8 cellular contexts compared by ENCODE assay signal in the genomic region with DNA sequence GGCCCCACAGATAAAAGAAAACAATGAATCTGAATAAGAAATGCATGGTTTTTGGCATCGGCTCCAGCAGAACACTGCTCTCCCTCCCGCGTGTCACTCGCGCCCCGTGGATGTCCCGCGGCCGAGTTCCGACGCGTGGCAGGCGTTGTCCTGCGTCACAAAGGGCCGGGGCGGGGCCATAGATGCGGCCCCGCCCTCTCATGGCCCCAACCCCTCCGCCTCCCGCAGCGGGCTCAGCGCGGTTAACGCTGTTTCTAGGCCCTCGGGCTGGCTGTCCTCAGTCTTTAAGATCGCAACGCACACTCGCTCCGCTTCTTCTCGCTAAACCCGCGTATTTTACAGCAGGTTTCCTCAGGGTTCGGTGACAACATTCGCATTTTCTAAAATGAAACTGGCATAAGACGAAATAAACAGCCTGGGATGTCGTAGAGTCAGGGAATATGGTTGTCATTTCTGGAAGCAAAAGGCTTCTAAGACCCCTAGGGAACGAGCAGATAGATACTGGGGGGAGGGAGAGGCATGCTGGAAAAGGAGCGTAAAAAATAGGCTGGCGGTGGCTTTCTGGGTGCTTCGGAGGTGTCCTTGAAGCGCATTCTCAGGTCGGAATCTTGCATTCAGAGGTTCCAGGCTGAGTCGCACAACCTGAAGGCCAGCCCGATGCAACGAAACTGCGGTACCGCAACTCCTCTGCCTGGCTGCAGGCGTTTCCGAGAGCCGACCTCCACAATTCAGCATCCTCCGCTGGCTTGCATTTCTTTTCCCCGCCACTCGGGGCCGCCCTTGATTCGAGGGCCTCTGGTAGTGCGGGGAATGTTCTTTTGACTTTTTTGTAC. TPM values are rescaled to one million over a fixed set of nuclear protein-coding genes. Genes with fewer than 3 reads are reported as not detected.
DNase-seq lines count a peak whose midpoint lies in the region; ATAC-seq, FAIRE-seq and TF ChIP-seq lines count a peak whose summit lies in the region.

A gene with protein sequence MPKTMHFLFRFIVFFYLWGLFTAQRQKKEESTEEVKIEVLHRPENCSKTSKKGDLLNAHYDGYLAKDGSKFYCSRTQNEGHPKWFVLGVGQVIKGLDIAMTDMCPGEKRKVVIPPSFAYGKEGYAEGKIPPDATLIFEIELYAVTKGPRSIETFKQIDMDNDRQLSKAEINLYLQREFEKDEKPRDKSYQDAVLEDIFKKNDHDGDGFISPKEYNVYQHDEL (minus strand): TSS at position 159 of the 833 bp plus-strand sequence. CDS start 101 bp downstream, at position 58.

- peaks cover 41% of the 10 kb centered on the region for H3K4me1 Mint-ChIP-seq in T-helper 1 cell treated with Interleukin-12 subunit alpha and Interleukin-12 subunit beta and Interleukin-4 antibody, amounts not matched to agents 30 μg/mL and 1 μg/mL, for 36 hours (ENCODE audit: low read depth)

- peak within 1 kb of the TSS; percentile 99 for H3K27ac Mint-ChIP-seq in T-helper 1 cell treated with Interleukin-12 subunit alpha and Interleukin-12 subunit beta and Interleukin-4 antibody, amounts not matched to agents 30 μg/mL and 1 μg/mL, for 36 hours

- peak within 1 kb of the TSS; percentile 97 for H3K4me3 Mint-ChIP-seq in T-helper 1 cell treated with Interleukin-12 subunit alpha and Interleukin-12 subunit beta and Interleukin-4 antibody, amounts not matched to agents 30 μg/mL and 1 μg/mL, for 36 hours

- no peaks in the 10 kb centered on the region for H3K36me3 ChIP-seq in right atrium auricular region

- ATAC-seq in HG02840 (IDR thresholded peaks at IDR 0.05; ENCODE audit: low FRiP score, unreplicated experiment), result peak; percentile 37

- H3K27me3 ChIP-seq in right atrium auricular region, result no peaks in the 10 kb centered on the region

- H3K36me3 Mint-ChIP-seq in T-helper 1 cell treated with Interleukin-12 subunit alpha and Interleukin-12 subunit beta and Interleukin-4 antibody, amounts not matched to agents 30 μg/mL and 1 μg/mL, for 36 hours (ENCODE audit: low read depth), result peaks cover 5% of the 10 kb centered on the region

- H3K4me1 ChIP-seq in right atrium auricular region, result peaks cover 0 to 41% of the 10 kb centered on the region in 2 donors

- H3K27ac ChIP-seq in right atrium auricular region, result peak within 1 kb of the TSS; percentile 93 to 95

- peak; percentile 78 for TF ChIP-seq CTCF in GM12875 (IDR thresholded peaks at IDR 0.05; ENCODE audit: borderline replicate concordance, insufficient read depth, low read depth, low read length)
- TF ChIP-seq CTCF in right atrium auricular region (IDR thresholded peaks at IDR 0.05), result peak; percentile 42 to 83

- DNase-seq in NCI-H146 (lab: John Stamatoyannopoulos, UW) (peak; percentile 79), amygdala (lab: John Stamatoyannopoulos, UW) (peak; percentile 18 to 94 (median 76)), right atrium auricular region (ENCODE audit: low spot score) (peak; percentile 89), pulmonary artery endothelial cell (ENCODE audit: low read depth, low spot score) (no peak), urothelium cell line (ENCODE audit: low spot score) (peak; percentile 83)

- H3K9me3 ChIP-seq in right atrium auricular region, result no peaks in the 10 kb centered on the region

- H3K9me3 Mint-ChIP-seq in T-helper 1 cell treated with Interleukin-12 subunit alpha and Interleukin-12 subunit beta and Interleukin-4 antibody, amounts not matched to agents 30 μg/mL and 1 μg/mL, for 36 hours, result no peaks in the 10 kb centered on the region

- no peaks in the 10 kb centered on the region for H3K27me3 Mint-ChIP-seq in T-helper 1 cell treated with Interleukin-12 subunit alpha and Interleukin-12 subunit beta and Interleukin-4 antibody, amounts not matched to agents 30 μg/mL and 1 μg/mL, for 36 hours (ENCODE audit: low read depth)

- no peak for FAIRE-seq in urothelium cell line (lab: Jason Lieb, UNC)

- H3K4me3 ChIP-seq in GM12875 (ENCODE audit: low read depth, low read length) (peak within 1 kb of the TSS; percentile 64), right atrium auricular region (peak within 1 kb of the TSS; percentile 47 to 62)

RNA-seq across cellular contexts. Expression of the gene that starts here (rescaled TPM):
- 10 to 100 TPM; 10.8 to 13.4 TPM for total RNA-seq in right atrium auricular region
- 17.8 and 26.2 TPM in 2 replicates for total RNA-seq in pulmonary artery endothelial cell
